ENCODE assay signal across 10 cellular contexts in the genomic region with DNA sequence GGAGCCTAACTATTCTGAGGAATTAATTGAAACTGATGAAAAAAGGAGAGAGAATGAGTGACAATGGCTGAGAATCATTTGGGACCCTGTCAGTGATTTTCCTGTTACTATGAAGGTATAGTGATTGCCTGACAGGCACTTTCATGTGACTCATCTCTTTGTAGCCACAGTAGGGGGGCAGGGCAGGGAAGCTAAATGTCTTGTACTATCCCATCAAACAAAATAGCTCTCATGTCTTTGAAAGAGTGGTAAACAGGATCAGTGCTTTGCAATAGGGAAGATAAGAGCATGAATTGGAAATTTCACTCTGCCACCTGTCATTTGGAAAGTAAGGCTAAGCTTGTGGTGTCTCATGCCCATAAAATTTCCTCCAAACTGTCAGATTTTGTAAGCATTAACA.
DNase-seq lines count a peak whose midpoint lies in the region; ATAC-seq lines count a peak whose summit lies in the region.
"Had no signal": no experiment of that assay in that cellular context is flagged by ENCODE, and none has a peak within 500 bp of the region (broad histone marks: within the 10 kb centered on the region; RNA-seq: fewer than 3 reads in every experiment).

No MANE protein-coding gene starts in this region.

- H3K9me3 Mint-ChIP-seq in activated T-cell treated with anti-CD3 and anti-CD28 coated beads, Interleukin-2, amount 50 U/mL, for 4 hours, result no peaks in the 10 kb centered on the region

- no peak overlapping the region for H3K4me3 Mint-ChIP-seq in activated T-cell treated with anti-CD3 and anti-CD28 coated beads, Interleukin-2, amount 50 U/mL, for 4 hours

- H3K27me3 ChIP-seq in MG63, result no peaks in the 10 kb centered on the region

- H3K4me3 ChIP-seq in MG63, result no peak overlapping the region

- H3K27me3 Mint-ChIP-seq in activated T-cell treated with anti-CD3 and anti-CD28 coated beads, Interleukin-2, amount 50 U/mL, for 4 hours (ENCODE audit: low read depth), result no peaks in the 10 kb centered on the region

- peak; percentile 71 to 80 for ATAC-seq in activated T-cell treated with anti-CD3 and anti-CD28 coated beads, Interleukin-2, amount 50 U/mL, for 4 hours
- ATAC-seq in GM21390 (IDR thresholded peaks at IDR 0.05; ENCODE audit: unreplicated experiment) (no peak), GM18519 (IDR thresholded peaks at IDR 0.05; ENCODE audit: low FRiP score, unreplicated experiment) (no peak), HG03432 (IDR thresholded peaks at IDR 0.05; ENCODE audit: unreplicated experiment) (no peak)
- ATAC-seq: left cardiac atrium had no signal

- peaks cover 23% of the 10 kb centered on the region for H3K36me3 ChIP-seq in MG63

- H3K9me3 ChIP-seq in MG63, result no peaks in the 10 kb centered on the region

- H3K4me1 Mint-ChIP-seq in activated T-cell treated with anti-CD3 and anti-CD28 coated beads, Interleukin-2, amount 50 U/mL, for 4 hours (ENCODE audit: low read depth), result peaks cover 9% of the 10 kb centered on the region

- DNase-seq in EL (peak; percentile 56), MG63 (peak; percentile 51), kidney glomerular epithelial cell (lab: John Stamatoyannopoulos, UW) (peak; percentile 12), DMS153 treated with DMSO at 0.1 percent for 48 hours (lab: John Stamatoyannopoulos, UW; ENCODE audit: unreplicated experiment) (no peak)
- peak; percentile 12 for DNase-seq in activated T-cell treated with anti-CD3 and anti-CD28 coated beads, Interleukin-2, amount 50 U/mL, for 4 hours
- DNase-seq: left cardiac atrium, NCI-H2029 had no signal

- peaks cover 52% of the 10 kb centered on the region for H3K36me3 Mint-ChIP-seq in activated T-cell treated with anti-CD3 and anti-CD28 coated beads, Interleukin-2, amount 50 U/mL, for 4 hours (ENCODE audit: insufficient read depth)

Comparison
In these comparisons a context has a peak if more than half of its experiments do, and no peak if none do; other contexts are left out.
1. ATAC-seq: peak in activated T-cell treated with anti-CD3 and anti-CD28 coated beads, Interleukin-2, amount 50 U/mL, for 4 hours (2 of 2); none in GM21390 (single experiment), GM18519 (single experiment) and HG03432 (single experiment).